15 cellular contexts compared by ENCODE assay signal in genomic region chr4:2045518-2045951, GRCh38. TPM values are rescaled to one million over a fixed set of nuclear protein-coding genes. Genes with fewer than 3 reads are reported as not detected.
DNase-seq lines count a peak whose midpoint lies in the region; ATAC-seq and TF ChIP-seq lines count a peak whose summit lies in the region.
"Had no signal": no experiment of that assay in that cellular context is flagged by ENCODE, and none has a peak within 500 bp of the region (broad histone marks: within the 10 kb centered on the region; RNA-seq: fewer than 3 reads in every experiment).

No MANE protein-coding gene starts in this region.

- ATAC-seq in upper lobe of right lung: no peak
- ATAC-seq in stimulated activated naive B cell treated with anti-CD40 and anti-IgM and Interleukin-4, amounts not matched to agents 10 μg/mL and 1 μg/mL and 100 μg/mL, for 72 hours (replicated peaks): no peak

- H3K4me3 Mint-ChIP-seq in stimulated activated naive B cell treated with anti-CD40 and anti-IgM and Interleukin-4, amounts not matched to agents 10 μg/mL and 1 μg/mL and 100 μg/mL, for 72 hours: no peak overlapping the region
- H3K4me3 Mint-ChIP-seq: activated naive CD8-positive, alpha-beta T cell treated with anti-CD3 and anti-CD28 coated beads, Interleukin-2, amount 10 ng/mL, durations not matched to agents 7 days and 5 days; endodermal cell had no signal

- H3K9me3 ChIP-seq in upper lobe of right lung: no peaks in the 10 kb centered on the region

- peaks cover 44% of the 10 kb centered on the region for H3K27me3 ChIP-seq in upper lobe of right lung

- peaks cover 10% of the 10 kb centered on the region in 2 donors for H3K36me3 Mint-ChIP-seq in stimulated activated naive B cell treated with anti-CD40 and anti-IgM and Interleukin-4, amounts not matched to agents 10 μg/mL and 1 μg/mL and 100 μg/mL, for 72 hours
- H3K36me3 Mint-ChIP-seq: activated naive CD8-positive, alpha-beta T cell treated with anti-CD3 and anti-CD28 coated beads, Interleukin-2, amount 10 ng/mL, durations not matched to agents 7 days and 5 days had no signal

- TF ChIP-seq CTCF in foreskin fibroblast (IDR thresholded peaks at IDR 0.05; ENCODE audit: low read depth, low read length) (peak; percentile 24), upper lobe of right lung (IDR thresholded peaks at IDR 0.05) (no peak)

- no peaks in the 10 kb centered on the region for H3K9me3 Mint-ChIP-seq in stimulated activated naive B cell treated with anti-CD40 and anti-IgM and Interleukin-4, amounts not matched to agents 10 μg/mL and 1 μg/mL and 100 μg/mL, for 72 hours
- H3K9me3 Mint-ChIP-seq: activated naive CD8-positive, alpha-beta T cell treated with anti-CD3 and anti-CD28 coated beads, Interleukin-2, amount 10 ng/mL, durations not matched to agents 7 days and 5 days; endodermal cell had no signal

- intact Hi-C loops in upper lobe of right lung (cut with DNase I): no loop called here

- no peaks in the 10 kb centered on the region for H3K36me3 ChIP-seq in upper lobe of right lung
- H3K36me3 ChIP-seq: cardiac muscle cell had no signal

- no peak overlapping the region for H3K27ac Mint-ChIP-seq in stimulated activated naive B cell treated with anti-CD40 and anti-IgM and Interleukin-4, amounts not matched to agents 10 μg/mL and 1 μg/mL and 100 μg/mL, for 72 hours
- H3K27ac Mint-ChIP-seq: activated naive CD8-positive, alpha-beta T cell treated with anti-CD3 and anti-CD28 coated beads, Interleukin-2, amount 10 ng/mL, durations not matched to agents 7 days and 5 days; endodermal cell had no signal

- H3K27me3 Mint-ChIP-seq in stimulated activated naive B cell treated with anti-CD40 and anti-IgM and Interleukin-4, amounts not matched to agents 10 μg/mL and 1 μg/mL and 100 μg/mL, for 72 hours: peaks cover 32 to 53% of the 10 kb centered on the region in 2 donors

- H3K27ac ChIP-seq in upper lobe of right lung: no peak overlapping the region
- H3K27ac ChIP-seq: cardiac muscle cell, WERI-Rb-1 had no signal

- no peak overlapping the region for H3K4me3 ChIP-seq in foreskin fibroblast (ENCODE audit: low read depth in 1 of 2, low read length in 2 of 2)
- H3K4me3 ChIP-seq in upper lobe of right lung: no peak overlapping the region
- H3K4me3 ChIP-seq: cardiac muscle cell had no signal

- peaks cover 15% of the 10 kb centered on the region for H3K4me1 ChIP-seq in upper lobe of right lung

- DNase-seq in activated effector memory CD4-positive, alpha-beta T cell treated with anti-CD3 and anti-CD28 coated beads, Interleukin-2, amount 50 U/mL, for 16 hours: peak; percentile 41
- no peak for DNase-seq in activated effector memory CD4-positive, alpha-beta T cell treated with Interleukin-2 at 50 U/mL for 16 hours
- DNase-seq in NCI-H226 (peak; percentile 19), foreskin fibroblast (peak in 1 of 2 donors; percentile 40), upper lobe of right lung (peak; percentile 56), AG08395 (ENCODE audit: low spot score) (no peak)
- no peak for DNase-seq in central memory CD4-positive, alpha-beta T cell
- no peak for DNase-seq in stimulated activated naive B cell treated with anti-CD40 and anti-IgM and Interleukin-4, amounts not matched to agents 10 μg/mL and 1 μg/mL and 100 μg/mL, for 72 hours
- DNase-seq: activated CD8-positive, alpha-beta memory T cell treated with anti-CD3 and anti-CD28 coated beads, Interleukin-2, amount 50 U/mL, for 48 hours; activated naive CD8-positive, alpha-beta T cell treated with anti-CD3 and anti-CD28 coated beads, Interleukin-2, amount 10 ng/mL, durations not matched to agents 7 days and 5 days; mesendoderm; stimulated activated naive CD4-positive, alpha-beta T cell; WERI-Rb-1 had no signal

- peaks cover 4 to 11% of the 10 kb centered on the region in 2 donors for H3K4me1 Mint-ChIP-seq in stimulated activated naive B cell treated with anti-CD40 and anti-IgM and Interleukin-4, amounts not matched to agents 10 μg/mL and 1 μg/mL and 100 μg/mL, for 72 hours
- H3K4me1 Mint-ChIP-seq: endodermal cell had no signal

RNA-seq across cellular contexts. Expression of gene NAT8L, which starts 13.6 kb away (rescaled TPM):
- total RNA-seq in upper lobe of right lung: 0.46 TPM

RNA-seq across cellular contexts. Expression of gene NELFA, which starts 36.8 kb away (rescaled TPM):
- 22.7 TPM for total RNA-seq in upper lobe of right lung

Comparison
In these comparisons a context has a peak if more than half of its experiments do, and no peak if none do; other contexts are left out.
1. DNase-seq: peak in activated effector memory CD4-positive, alpha-beta T cell treated with anti-CD3 and anti-CD28 coated beads, Interleukin-2, amount 50 U/mL, for 16 hours (single experiment), NCI-H226 (single experiment) and upper lobe of right lung (single experiment); none in activated effector memory CD4-positive, alpha-beta T cell treated with Interleukin-2 at 50 U/mL for 16 hours (single experiment), central memory CD4-positive, alpha-beta T cell (single experiment), AG08395 (single experiment) and stimulated activated naive B cell treated with anti-CD40 and anti-IgM and Interleukin-4, amounts not matched to agents 10 μg/mL and 1 μg/mL and 100 μg/mL, for 72 hours (single experiment).